ENCODE assay signal across 28 cellular contexts in genomic region chr14:42617005-42617404, GRCh38.
"Had no signal": no experiment of that assay in that cellular context is flagged by ENCODE, and none has a peak within 500 bp of the region (broad histone marks: within the 10 kb centered on the region; RNA-seq: fewer than 3 reads in every experiment).

No MANE protein-coding gene starts in this region.

- FAIRE-seq: colon, endometrium, endothelial cell of umbilical vein, frontal cortex had no signal

- H3K36me3 ChIP-seq: colonic mucosa, esophagus muscularis mucosa, esophagus squamous epithelium, gastrocnemius medialis, gastroesophageal sphincter, heart left ventricle, heart right ventricle had no signal

- H3K9me3 ChIP-seq: colonic mucosa, esophagus muscularis mucosa, esophagus squamous epithelium, gastrocnemius medialis, gastroesophageal sphincter had no signal

- H3K4me1 ChIP-seq: colonic mucosa, esophagus muscularis mucosa, esophagus squamous epithelium, foreskin keratinocyte, gastrocnemius medialis, gastroesophageal sphincter, heart left ventricle, heart right ventricle had no signal

- ATAC-seq: effector memory CD8-positive, alpha-beta T cell; esophagus mucosa; foreskin keratinocyte; gastrocnemius medialis; gastroesophageal sphincter; heart left ventricle; heart right ventricle had no signal

- DNase-seq: colonic mucosa; cortex of kidney; dermis blood vessel endothelial cell; dorsolateral prefrontal cortex; effector CD4-positive, alpha-beta T cell; effector CD8-positive, alpha-beta T cell; effector memory CD4-positive, alpha-beta T cell; effector memory CD8-positive, alpha-beta T cell; endodermal cell; erythroblast; esophagus squamous epithelium; foreskin fibroblast; foreskin keratinocyte; foreskin melanocyte; gastrocnemius medialis; glutamatergic neuron; head of caudate nucleus; heart left ventricle; heart right ventricle had no signal

- H3K4me3 ChIP-seq: colonic mucosa, coronary artery, dorsolateral prefrontal cortex, esophagus muscularis mucosa, esophagus squamous epithelium, gastrocnemius medialis, gastroesophageal sphincter, heart left ventricle, heart right ventricle had no signal

- H3K27me3 ChIP-seq: colonic mucosa, dorsolateral prefrontal cortex, esophagus muscularis mucosa, esophagus squamous epithelium, foreskin keratinocyte, gastrocnemius medialis, gastroesophageal sphincter, heart left ventricle, heart right ventricle had no signal

- H3K27ac ChIP-seq: colonic mucosa, coronary artery, dorsolateral prefrontal cortex, epithelial cell of prostate, esophagus muscularis mucosa, esophagus squamous epithelium, foreskin keratinocyte, gastrocnemius medialis, gastroesophageal sphincter, heart left ventricle, heart right ventricle had no signal
